In the genomic region with DNA sequence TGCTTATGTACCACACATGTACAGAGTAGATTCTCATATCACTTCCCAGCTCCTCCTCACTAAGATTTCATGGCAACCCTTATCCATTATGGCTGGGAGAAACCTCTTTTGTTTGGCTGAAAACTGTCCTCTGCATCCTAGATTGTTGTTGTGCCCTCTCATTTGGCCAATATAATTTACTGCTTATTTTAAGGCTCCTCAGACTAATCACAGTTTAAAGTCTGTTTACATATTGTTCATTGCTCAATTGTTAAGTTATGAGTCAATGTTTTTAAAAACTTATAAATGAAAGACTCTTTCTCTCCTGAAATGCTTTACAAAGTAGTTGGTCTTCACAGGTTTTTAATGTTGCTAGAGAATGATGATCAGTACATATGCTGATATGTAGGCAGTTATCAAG, we compare ENCODE assay signal across 33 cellular contexts. TPM values are rescaled to one million over a fixed set of nuclear protein-coding genes. Genes with fewer than 3 reads are reported as not detected.
"Had no signal": no experiment of that assay in that cellular context is flagged by ENCODE, and none has a peak within 500 bp of the region (broad histone marks: within the 10 kb centered on the region; RNA-seq: fewer than 3 reads in every experiment).

No MANE protein-coding gene starts in this region.

- ATAC-seq: activated CD4-positive, alpha-beta T cell treated with anti-CD3 and anti-CD28 coated beads for 36 hours; activated CD4-positive, CD25-positive, alpha-beta regulatory T cell treated with anti-CD3 and anti-CD28 coated beads, Interleukin-2, amount 50 U/mL, for 24 hours; activated CD8-positive, alpha-beta T cell treated with anti-CD3 and anti-CD28 coated beads, Interleukin-2, amount 10 ng/mL, durations not matched to agents 7 days and 5 days; activated naive CD4-positive, alpha-beta T cell treated with anti-CD3 and anti-CD28 coated beads, Interleukin-2, amount 50 U/mL, for 72 hours; activated T-cell treated with anti-CD3 and anti-CD28 coated beads, Interleukin-2, amount 50 U/mL, for 72 hours; T-helper 17 cell had no signal

- H3K4me1 ChIP-seq: colonic mucosa, esophagus squamous epithelium had no signal

- H3K36me3 ChIP-seq: brain microvascular endothelial cell, cardiac muscle cell, colonic mucosa, WERI-Rb-1 had no signal

- DNase-seq: activated B cell treated with CpG ODN at 0.5 μM for 24 hours; activated CD4-positive, alpha-beta memory T cell treated with anti-CD3 and anti-CD28 coated beads for 36 hours; activated CD4-positive, alpha-beta T cell treated with anti-CD3 and anti-CD28 coated beads for 36 hours; activated CD4-positive, alpha-beta T cell treated with anti-CD3 and anti-CD28 coated beads, Interleukin-2, amount 10 ng/mL, durations not matched to agents 24 days and 14 days; activated CD8-positive, alpha-beta memory T cell treated with anti-CD3 and anti-CD28 coated beads, Interleukin-2, amount 50 U/mL, for 48 hours; activated CD8-positive, alpha-beta T cell treated with anti-CD3 and anti-CD28 coated beads, Interleukin-2, amount 10 ng/mL, durations not matched to agents 7 days and 5 days; activated gamma-delta T cell; activated naive CD4-positive, alpha-beta T cell; activated naive CD4-positive, alpha-beta T cell treated with anti-CD3 and anti-CD28 coated beads, Interleukin-2, amount 10 ng/mL, durations not matched to agents 7 days and 5 days; activated naive CD8-positive, alpha-beta T cell treated with anti-CD3 and anti-CD28 coated beads, Interleukin-2, amount 10 ng/mL, durations not matched to agents 7 days and 5 days; activated T-cell treated with anti-CD3 and anti-CD28 coated beads for 4 hours; activated T-cell treated with anti-CD3 and anti-CD28 coated beads, Interleukin-2, amount 50 U/mL, for 24 hours; activated T-cell treated with anti-CD3 and anti-CD28 coated beads, Interleukin-2, amount 50 U/mL, for 72 hours; amniotic stem cell; anterior cingulate cortex; brain microvascular endothelial cell; central memory CD4-positive, alpha-beta T cell; cerebellar nuclear complex; colonic mucosa; effector CD8-positive, alpha-beta T cell; esophagus squamous epithelium; foreskin fibroblast; head of caudate nucleus; T-helper 1 cell; T-helper 17 cell; T1000; WERI-Rb-1 had no signal

- H3K27ac ChIP-seq: brain microvascular endothelial cell, cardiac muscle cell, colonic mucosa, epithelial cell of prostate, esophagus squamous epithelium, WERI-Rb-1 had no signal

- H3K4me3 ChIP-seq: cardiac muscle cell, colonic mucosa, esophagus squamous epithelium had no signal

- H3K27me3 ChIP-seq: brain microvascular endothelial cell, cardiac muscle cell, colonic mucosa, esophagus squamous epithelium had no signal

- H3K9me3 ChIP-seq: colonic mucosa, esophagus squamous epithelium had no signal

RNA-seq across cellular contexts. Expression of a gene that starts 57.3 kb away (rescaled TPM):
- total RNA-seq: activated B cell treated with CpG ODN at 0.5 μM for 24 hours; activated CD4-positive, alpha-beta memory T cell treated with anti-CD3 and anti-CD28 coated beads for 36 hours; activated CD4-positive, alpha-beta T cell treated with anti-CD3 and anti-CD28 coated beads for 36 hours; activated CD4-positive, alpha-beta T cell treated with anti-CD3 and anti-CD28 coated beads, Interleukin-2, amount 10 ng/mL, durations not matched to agents 24 days and 14 days; activated CD8-positive, alpha-beta T cell treated with anti-CD3 and anti-CD28 coated beads, Interleukin-2, amount 10 ng/mL, durations not matched to agents 7 days and 5 days; activated naive CD4-positive, alpha-beta T cell treated with anti-CD3 and anti-CD28 coated beads, Interleukin-2, amount 50 U/mL, for 72 hours; activated naive CD8-positive, alpha-beta T cell treated with anti-CD3 and anti-CD28 coated beads, Interleukin-2, amount 10 ng/mL, durations not matched to agents 7 days and 5 days; activated T-cell treated with anti-CD3 and anti-CD28 coated beads, Interleukin-2, amount 50 U/mL, for 72 hours; dermis microvascular lymphatic vessel endothelial cell; endothelial cell of umbilical vein; T-helper 17 cell had no signal
